ENCODE assay signal across 1 cellular context in the genomic region with DNA sequence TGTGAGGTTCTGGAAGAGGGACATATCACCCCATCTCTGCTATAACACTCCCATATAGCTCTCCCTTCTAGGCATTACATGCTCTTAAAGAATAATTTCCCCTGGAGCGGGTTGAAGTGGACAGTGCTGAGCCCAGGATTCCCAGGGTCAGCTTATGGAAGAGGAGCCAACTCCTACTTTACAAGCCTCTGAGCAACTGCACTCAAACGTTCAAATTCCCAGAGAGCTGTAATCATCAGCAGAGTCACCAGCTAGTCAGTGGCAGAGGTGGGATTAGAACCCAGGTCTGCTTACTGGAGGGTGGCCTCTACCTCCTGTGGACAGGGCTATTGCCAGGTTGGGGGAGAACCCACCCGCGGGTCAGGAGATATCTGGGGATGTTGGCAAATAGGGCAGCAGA.
TF ChIP-seq lines count a peak whose summit lies in the region.

No MANE protein-coding gene starts in this region.

TF ChIP-seq in HCT116, 20 proteins besides CTCF, POLR2A, EP300 and RAD21 (continued from another document):
- TF ChIP-seq, protein P1, sequence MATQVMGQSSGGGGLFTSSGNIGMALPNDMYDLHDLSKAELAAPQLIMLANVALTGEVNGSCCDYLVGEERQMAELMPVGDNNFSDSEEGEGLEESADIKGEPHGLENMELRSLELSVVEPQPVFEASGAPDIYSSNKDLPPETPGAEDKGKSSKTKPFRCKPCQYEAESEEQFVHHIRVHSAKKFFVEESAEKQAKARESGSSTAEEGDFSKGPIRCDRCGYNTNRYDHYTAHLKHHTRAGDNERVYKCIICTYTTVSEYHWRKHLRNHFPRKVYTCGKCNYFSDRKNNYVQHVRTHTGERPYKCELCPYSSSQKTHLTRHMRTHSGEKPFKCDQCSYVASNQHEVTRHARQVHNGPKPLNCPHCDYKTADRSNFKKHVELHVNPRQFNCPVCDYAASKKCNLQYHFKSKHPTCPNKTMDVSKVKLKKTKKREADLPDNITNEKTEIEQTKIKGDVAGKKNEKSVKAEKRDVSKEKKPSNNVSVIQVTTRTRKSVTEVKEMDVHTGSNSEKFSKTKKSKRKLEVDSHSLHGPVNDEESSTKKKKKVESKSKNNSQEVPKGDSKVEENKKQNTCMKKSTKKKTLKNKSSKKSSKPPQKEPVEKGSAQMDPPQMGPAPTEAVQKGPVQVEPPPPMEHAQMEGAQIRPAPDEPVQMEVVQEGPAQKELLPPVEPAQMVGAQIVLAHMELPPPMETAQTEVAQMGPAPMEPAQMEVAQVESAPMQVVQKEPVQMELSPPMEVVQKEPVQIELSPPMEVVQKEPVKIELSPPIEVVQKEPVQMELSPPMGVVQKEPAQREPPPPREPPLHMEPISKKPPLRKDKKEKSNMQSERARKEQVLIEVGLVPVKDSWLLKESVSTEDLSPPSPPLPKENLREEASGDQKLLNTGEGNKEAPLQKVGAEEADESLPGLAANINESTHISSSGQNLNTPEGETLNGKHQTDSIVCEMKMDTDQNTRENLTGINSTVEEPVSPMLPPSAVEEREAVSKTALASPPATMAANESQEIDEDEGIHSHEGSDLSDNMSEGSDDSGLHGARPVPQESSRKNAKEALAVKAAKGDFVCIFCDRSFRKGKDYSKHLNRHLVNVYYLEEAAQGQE (IDR thresholded peaks at IDR 0.05; ENCODE audit: low read depth), result no peak
- no peak for TF ChIP-seq CEBPB (IDR thresholded peaks at IDR 0.05; ENCODE audit: low read depth)
- TF ChIP-seq, protein P2, sequence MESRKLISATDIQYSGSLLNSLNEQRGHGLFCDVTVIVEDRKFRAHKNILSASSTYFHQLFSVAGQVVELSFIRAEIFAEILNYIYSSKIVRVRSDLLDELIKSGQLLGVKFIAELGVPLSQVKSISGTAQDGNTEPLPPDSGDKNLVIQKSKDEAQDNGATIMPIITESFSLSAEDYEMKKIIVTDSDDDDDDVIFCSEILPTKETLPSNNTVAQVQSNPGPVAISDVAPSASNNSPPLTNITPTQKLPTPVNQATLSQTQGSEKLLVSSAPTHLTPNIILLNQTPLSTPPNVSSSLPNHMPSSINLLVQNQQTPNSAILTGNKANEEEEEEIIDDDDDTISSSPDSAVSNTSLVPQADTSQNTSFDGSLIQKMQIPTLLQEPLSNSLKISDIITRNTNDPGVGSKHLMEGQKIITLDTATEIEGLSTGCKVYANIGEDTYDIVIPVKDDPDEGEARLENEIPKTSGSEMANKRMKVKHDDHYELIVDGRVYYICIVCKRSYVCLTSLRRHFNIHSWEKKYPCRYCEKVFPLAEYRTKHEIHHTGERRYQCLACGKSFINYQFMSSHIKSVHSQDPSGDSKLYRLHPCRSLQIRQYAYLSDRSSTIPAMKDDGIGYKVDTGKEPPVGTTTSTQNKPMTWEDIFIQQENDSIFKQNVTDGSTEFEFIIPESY (IDR thresholded peaks at IDR 0.05; ENCODE audit: extremely low read depth, insufficient replicate concordance, low read length), result no peak
- TF ChIP-seq EZH2 (IDR thresholded peaks at IDR 0.05), result no peak
- no peak for TF ChIP-seq ZFX (IDR thresholded peaks at IDR 0.05)
- no peak for TF ChIP-seq YY1 (IDR thresholded peaks at IDR 0.05; ENCODE audit: extremely low read depth, insufficient replicate concordance, low read depth, low read length)
- TF ChIP-seq, protein P3, sequence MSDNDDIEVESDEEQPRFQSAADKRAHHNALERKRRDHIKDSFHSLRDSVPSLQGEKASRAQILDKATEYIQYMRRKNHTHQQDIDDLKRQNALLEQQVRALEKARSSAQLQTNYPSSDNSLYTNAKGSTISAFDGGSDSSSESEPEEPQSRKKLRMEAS (IDR thresholded peaks at IDR 0.05), result no peak
- TF ChIP-seq JUND (IDR thresholded peaks at IDR 0.05), result no peak
- TF ChIP-seq ZNF274 (IDR thresholded peaks at IDR 0.05; ENCODE audit: low read depth, low read length), result no peak
- TF ChIP-seq SIN3A (IDR thresholded peaks at IDR 0.05; ENCODE audit: low read depth), result no peak
- TF ChIP-seq, protein P4, sequence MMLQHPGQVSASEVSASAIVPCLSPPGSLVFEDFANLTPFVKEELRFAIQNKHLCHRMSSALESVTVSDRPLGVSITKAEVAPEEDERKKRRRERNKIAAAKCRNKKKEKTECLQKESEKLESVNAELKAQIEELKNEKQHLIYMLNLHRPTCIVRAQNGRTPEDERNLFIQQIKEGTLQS (IDR thresholded peaks at IDR 0.05), result no peak
- TF ChIP-seq CBX3 (IDR thresholded peaks at IDR 0.05; ENCODE audit: low read depth), result no peak
- no peak for TF ChIP-seq EGR1 (IDR thresholded peaks at IDR 0.05; ENCODE audit: low read depth)
- no peak for TF ChIP-seq FOSL1 (IDR thresholded peaks at IDR 0.05; ENCODE audit: low read depth)
- no peak for TF ChIP-seq ELF1 (IDR thresholded peaks at IDR 0.05; ENCODE audit: borderline replicate concordance, low read depth)
